9 cellular contexts compared by ENCODE assay signal in the genomic region with DNA sequence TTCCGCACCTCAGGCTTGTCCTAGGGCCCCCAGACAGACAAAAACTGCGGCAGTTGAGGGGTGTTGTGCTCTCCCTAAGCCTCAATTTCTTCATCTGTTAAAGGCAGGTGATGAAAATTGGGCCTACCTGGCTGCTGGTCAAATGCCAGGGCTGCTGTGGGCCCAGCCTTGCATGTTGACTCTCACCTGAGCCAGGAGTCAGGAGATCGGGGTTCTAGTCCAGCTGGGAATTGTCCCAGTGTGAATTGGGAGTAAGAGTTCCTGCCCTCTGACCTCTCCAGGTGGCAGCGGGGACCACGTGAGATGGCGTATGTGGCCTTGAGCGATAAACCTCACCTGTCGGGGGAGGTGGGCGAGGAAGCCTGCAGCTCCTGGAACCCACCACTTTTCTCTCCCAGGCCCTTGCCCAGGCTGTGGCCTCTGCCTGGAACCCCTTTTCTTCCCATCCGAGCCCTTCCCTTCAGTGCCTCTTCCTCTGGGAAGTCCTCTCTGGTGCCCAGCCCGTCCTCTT.
DNase-seq lines count a peak whose midpoint lies in the region; ATAC-seq lines count a peak whose summit lies in the region.
"Had no signal": no experiment of that assay in that cellular context is flagged by ENCODE, and none has a peak within 500 bp of the region (broad histone marks: within the 10 kb centered on the region; RNA-seq: fewer than 3 reads in every experiment).

No MANE protein-coding gene starts in this region.

- H3K4me3 Mint-ChIP-seq in activated CD8-positive, alpha-beta T cell treated with anti-CD3 and anti-CD28 coated beads, Interleukin-2, amount 10 ng/mL, durations not matched to agents 7 days and 5 days = peak overlapping the region; percentile 18

- peaks cover 18% of the 10 kb centered on the region for H3K4me1 Mint-ChIP-seq in activated CD8-positive, alpha-beta T cell treated with anti-CD3 and anti-CD28 coated beads, Interleukin-2, amount 10 ng/mL, durations not matched to agents 7 days and 5 days (ENCODE audit: low read depth)

- H3K36me3 ChIP-seq in ES-I3 (ENCODE audit: insufficient read depth, low read length) (no peaks in the 10 kb centered on the region), skeletal muscle satellite cell (ENCODE audit: insufficient read depth, low read length) (no peaks in the 10 kb centered on the region)

- CTCF ChIA-PET in activated CD8-positive, alpha-beta T cell treated with anti-CD3 and anti-CD28 coated beads, Interleukin-2, amount 10 ng/mL, durations not matched to agents 7 days and 5 days (lab: Charles Lee) = interaction anchor here (1.7 to 2.7 kb wide), 2 partner anchors 144 to 303 kb away, joined by 5 to 8 read pairs; a partner anchor contains a TSS

- H3K27ac Mint-ChIP-seq in activated CD8-positive, alpha-beta T cell treated with anti-CD3 and anti-CD28 coated beads, Interleukin-2, amount 10 ng/mL, durations not matched to agents 7 days and 5 days = no peak overlapping the region

- H3K9ac ChIP-seq in ES-I3 (ENCODE audit: low read depth, low read length) = peak overlapping the region; percentile 43; the same call in 1 of the 2 replicates
- H3K9ac ChIP-seq in skeletal muscle satellite cell (ENCODE audit: low read depth, low read length) = no peak overlapping the region

- ATAC-seq in activated CD8-positive, alpha-beta T cell treated with anti-CD3 and anti-CD28 coated beads, Interleukin-2, amount 10 ng/mL, durations not matched to agents 7 days and 5 days = no peak
- no peak for ATAC-seq in GM18870 (IDR thresholded peaks at IDR 0.05; ENCODE audit: unreplicated experiment)

- peaks cover 17% of the 10 kb centered on the region for H3K4me1 ChIP-seq in ES-I3 (ENCODE audit: insufficient read depth, low read length)
- H3K4me1 ChIP-seq in skeletal muscle satellite cell (ENCODE audit: control insufficient read depth, insufficient read depth, low read length) = peaks cover 26% of the 10 kb centered on the region

- no peak overlapping the region for H3K4me3 ChIP-seq in skeletal muscle satellite cell (ENCODE audit: low read length)

- H3K9me3 Mint-ChIP-seq in activated CD8-positive, alpha-beta T cell treated with anti-CD3 and anti-CD28 coated beads, Interleukin-2, amount 10 ng/mL, durations not matched to agents 7 days and 5 days (ENCODE audit: insufficient read depth) = no peaks in the 10 kb centered on the region

- no peak for DNase-seq in activated CD8-positive, alpha-beta T cell treated with anti-CD3 and anti-CD28 coated beads, Interleukin-2, amount 10 ng/mL, durations not matched to agents 7 days and 5 days
- DNase-seq in islet precursor cell (peak; percentile 48), NCI-H1417 (lab: John Stamatoyannopoulos, UW) (no peak), DMS 273 (lab: John Stamatoyannopoulos, UW; ENCODE audit: unreplicated experiment) (no peak)
- no peak for DNase-seq in stimulated activated CD4-positive, alpha-beta T cell treated with anti-CD3 and anti-CD28 coated beads, Interleukin-4, amount 100 ng/mL, for 24 hours
- DNase-seq: NCI-H446 treated with DMSO at 0.1 percent for 48 hours had no signal

- no peaks in the 10 kb centered on the region for H3K27me3 ChIP-seq in skeletal muscle satellite cell (ENCODE audit: control insufficient read depth, insufficient read depth, low read length)

- H3K36me3 Mint-ChIP-seq in activated CD8-positive, alpha-beta T cell treated with anti-CD3 and anti-CD28 coated beads, Interleukin-2, amount 10 ng/mL, durations not matched to agents 7 days and 5 days (ENCODE audit: low read depth) = no peaks in the 10 kb centered on the region

- no peaks in the 10 kb centered on the region for H3K27me3 Mint-ChIP-seq in activated CD8-positive, alpha-beta T cell treated with anti-CD3 and anti-CD28 coated beads, Interleukin-2, amount 10 ng/mL, durations not matched to agents 7 days and 5 days (ENCODE audit: low read depth)

- H3K9me3 ChIP-seq in ES-I3 (ENCODE audit: control insufficient read depth, insufficient read depth, low read length) = no peaks in the 10 kb centered on the region
- H3K9me3 ChIP-seq in skeletal muscle satellite cell (replicated peaks; ENCODE audit: low read length) = no peaks in the 10 kb centered on the region

- H3K4me2 ChIP-seq in skeletal muscle satellite cell (ENCODE audit: low read length) = peak overlapping the region; percentile 88

- POLR2A ChIA-PET in activated CD8-positive, alpha-beta T cell treated with anti-CD3 and anti-CD28 coated beads, Interleukin-2, amount 10 ng/mL, durations not matched to agents 7 days and 5 days (lab: Charles Lee) = no interaction called here
